ENCODE assay signal across 36 cellular contexts in genomic region chr7:117538053-117538452, GRCh38. TPM values are rescaled to one million over a fixed set of nuclear protein-coding genes. Genes with fewer than 3 reads are reported as not detected.
"Had no signal": no experiment of that assay in that cellular context is flagged by ENCODE, and none has a peak within 500 bp of the region (broad histone marks: within the 10 kb centered on the region; RNA-seq: fewer than 3 reads in every experiment).

No MANE protein-coding gene starts in this region.

- H3K36me3 Mint-ChIP-seq: activated CD4-positive, alpha-beta memory T cell treated with anti-CD3 and anti-CD28 coated beads for 36 hours; activated CD8-positive, alpha-beta memory T cell treated with anti-CD3 and anti-CD28 coated beads, Interleukin-2, amount 10 ng/mL, durations not matched to agents 7 days and 5 days; activated naive CD4-positive, alpha-beta T cell treated with anti-CD3 and anti-CD28 coated beads, Interleukin-2, amount 50 U/mL, for 24 hours; activated naive CD8-positive, alpha-beta T cell treated with anti-CD3 and anti-CD28 coated beads for 36 hours; brain had no signal

- DNase-seq: activated CD4-positive, alpha-beta memory T cell treated with anti-CD3 and anti-CD28 coated beads for 36 hours; activated CD4-positive, alpha-beta T cell treated with anti-CD3 and anti-CD28 coated beads for 36 hours; activated CD4-positive, alpha-beta T cell treated with anti-CD3 and anti-CD28 coated beads, Interleukin-2, amount 10 ng/mL, durations not matched to agents 24 days and 14 days; activated CD4-positive, CD25-positive, alpha-beta regulatory T cell; activated CD4-positive, CD25-positive, alpha-beta regulatory T cell treated with anti-CD3 and anti-CD28 coated beads, Interleukin-2, amount 50 U/mL, for 72 hours; activated CD8-positive, alpha-beta memory T cell treated with anti-CD3 and anti-CD28 coated beads, Interleukin-2, amount 10 ng/mL, durations not matched to agents 7 days and 5 days; activated CD8-positive, alpha-beta memory T cell treated with anti-CD3 and anti-CD28 coated beads, Interleukin-2, amount 50 U/mL, for 4 hours; activated CD8-positive, alpha-beta T cell treated with anti-CD3 and anti-CD28 coated beads, Interleukin-2, amount 10 ng/mL, durations not matched to agents 7 days and 5 days; activated effector memory CD4-positive, alpha-beta T cell treated with anti-CD3 and anti-CD28 coated beads, Interleukin-2, amount 50 U/mL, for 16 hours; activated naive CD4-positive, alpha-beta T cell treated with anti-CD3 and anti-CD28 coated beads for 36 hours; activated naive CD8-positive, alpha-beta T cell treated with anti-CD3 and anti-CD28 coated beads for 36 hours; activated naive CD8-positive, alpha-beta T cell treated with anti-CD3 and anti-CD28 coated beads, Interleukin-2, amount 50 U/mL, for 24 hours; activated T-cell treated with anti-CD3 and anti-CD28 coated beads, Interleukin-2, amount 50 U/mL, for 1 hour; activated T-cell treated with anti-CD3 and anti-CD28 coated beads, Interleukin-2, amount 50 U/mL, for 48 hours; adrenal gland; central memory CD4-positive, alpha-beta T cell; cerebellar nuclear complex; cortex of kidney; dermis blood vessel endothelial cell; effector CD4-positive, alpha-beta T cell; effector memory CD8-positive, alpha-beta T cell; erythroblast; foreskin keratinocyte; gastrocnemius medialis; glutamatergic neuron; T-helper 2 cell had no signal

- H3K4me3 Mint-ChIP-seq: activated CD4-positive, alpha-beta memory T cell treated with anti-CD3 and anti-CD28 coated beads for 36 hours; activated CD4-positive, alpha-beta T cell treated with anti-CD3 and anti-CD28 coated beads for 36 hours; activated CD4-positive, alpha-beta T cell treated with anti-CD3 and anti-CD28 coated beads, Interleukin-2, amount 10 ng/mL, durations not matched to agents 24 days and 14 days; activated CD8-positive, alpha-beta memory T cell treated with anti-CD3 and anti-CD28 coated beads, Interleukin-2, amount 10 ng/mL, durations not matched to agents 7 days and 5 days; activated CD8-positive, alpha-beta T cell treated with anti-CD3 and anti-CD28 coated beads, Interleukin-2, amount 10 ng/mL, durations not matched to agents 7 days and 5 days; activated naive CD4-positive, alpha-beta T cell treated with anti-CD3 and anti-CD28 coated beads for 36 hours; activated naive CD4-positive, alpha-beta T cell treated with anti-CD3 and anti-CD28 coated beads, Interleukin-2, amount 50 U/mL, for 24 hours; activated naive CD8-positive, alpha-beta T cell treated with anti-CD3 and anti-CD28 coated beads for 36 hours; activated naive CD8-positive, alpha-beta T cell treated with anti-CD3 and anti-CD28 coated beads, Interleukin-2, amount 50 U/mL, for 24 hours; activated T-helper 1 cell treated with anti-CD3 and anti-CD28 coated beads, Interleukin-12 subunit alpha, Interleukin-12 subunit beta, Interleukin-2, Interleukin-4 antibody, amounts not matched to agents 30 ng/mL and 10 ng/mL and 1 ng/mL, durations not matched to agents 14 hours and 24 hours and 36 hours; brain; effector memory CD8-positive, alpha-beta T cell had no signal

- H3K36me3 ChIP-seq: adrenal gland, ascending aorta, breast epithelium, cardiac muscle cell, esophagus muscularis mucosa, gastrocnemius medialis had no signal

- H3K27ac ChIP-seq: adrenal gland, ascending aorta, breast epithelium, cardiac muscle cell, esophagus muscularis mucosa, foreskin keratinocyte, gastrocnemius medialis had no signal

- H3K9me3 Mint-ChIP-seq: activated CD4-positive, alpha-beta memory T cell treated with anti-CD3 and anti-CD28 coated beads for 36 hours; activated CD4-positive, alpha-beta T cell treated with anti-CD3 and anti-CD28 coated beads, Interleukin-2, amount 10 ng/mL, durations not matched to agents 24 days and 14 days; activated naive CD4-positive, alpha-beta T cell treated with anti-CD3 and anti-CD28 coated beads for 36 hours; activated naive CD4-positive, alpha-beta T cell treated with anti-CD3 and anti-CD28 coated beads, Interleukin-2, amount 50 U/mL, for 24 hours; activated naive CD8-positive, alpha-beta T cell treated with anti-CD3 and anti-CD28 coated beads for 36 hours; activated naive CD8-positive, alpha-beta T cell treated with anti-CD3 and anti-CD28 coated beads, Interleukin-2, amount 50 U/mL, for 24 hours; activated T-helper 1 cell treated with anti-CD3 and anti-CD28 coated beads, Interleukin-12 subunit alpha, Interleukin-12 subunit beta, Interleukin-2, Interleukin-4 antibody, amounts not matched to agents 30 ng/mL and 10 ng/mL and 1 ng/mL, durations not matched to agents 14 hours and 24 hours and 36 hours; activated T-helper 2 cell treated with anti-CD3 and anti-CD28 coated beads, Interferon-gamma antibody, Interleukin-2, Interleukin-4, amounts not matched to agents 10 μg/mL and 5 μg/mL and 100 μg/mL, durations not matched to agents 14 hours and 24 hours and 36 hours; brain; effector memory CD8-positive, alpha-beta T cell had no signal

- H3K4me1 ChIP-seq: adrenal gland, ascending aorta, breast epithelium, esophagus muscularis mucosa, foreskin keratinocyte, gastrocnemius medialis had no signal

- H3K27ac Mint-ChIP-seq: activated CD4-positive, alpha-beta memory T cell treated with anti-CD3 and anti-CD28 coated beads for 36 hours; activated CD4-positive, alpha-beta T cell treated with anti-CD3 and anti-CD28 coated beads for 36 hours; activated CD4-positive, alpha-beta T cell treated with anti-CD3 and anti-CD28 coated beads, Interleukin-2, amount 10 ng/mL, durations not matched to agents 24 days and 14 days; activated CD8-positive, alpha-beta memory T cell treated with anti-CD3 and anti-CD28 coated beads, Interleukin-2, amount 10 ng/mL, durations not matched to agents 7 days and 5 days; activated CD8-positive, alpha-beta T cell treated with anti-CD3 and anti-CD28 coated beads, Interleukin-2, amount 10 ng/mL, durations not matched to agents 7 days and 5 days; activated naive CD4-positive, alpha-beta T cell treated with anti-CD3 and anti-CD28 coated beads for 36 hours; activated naive CD4-positive, alpha-beta T cell treated with anti-CD3 and anti-CD28 coated beads, Interleukin-2, amount 50 U/mL, for 24 hours; activated naive CD8-positive, alpha-beta T cell treated with anti-CD3 and anti-CD28 coated beads for 36 hours; activated naive CD8-positive, alpha-beta T cell treated with anti-CD3 and anti-CD28 coated beads, Interleukin-2, amount 50 U/mL, for 24 hours; activated T-helper 1 cell treated with anti-CD3 and anti-CD28 coated beads, Interleukin-12 subunit alpha, Interleukin-12 subunit beta, Interleukin-2, Interleukin-4 antibody, amounts not matched to agents 30 ng/mL and 10 ng/mL and 1 ng/mL, durations not matched to agents 14 hours and 24 hours and 36 hours; activated T-helper 2 cell treated with anti-CD3 and anti-CD28 coated beads, Interferon-gamma antibody, Interleukin-2, Interleukin-4, amounts not matched to agents 10 μg/mL and 5 μg/mL and 100 μg/mL, durations not matched to agents 14 hours and 24 hours and 36 hours; brain; effector memory CD8-positive, alpha-beta T cell had no signal

- H3K27me3 ChIP-seq: adrenal gland, ascending aorta, breast epithelium, cardiac muscle cell, esophagus muscularis mucosa, foreskin keratinocyte, gastrocnemius medialis had no signal

- H3K27me3 Mint-ChIP-seq: activated CD4-positive, alpha-beta memory T cell treated with anti-CD3 and anti-CD28 coated beads for 36 hours; activated CD4-positive, alpha-beta T cell treated with anti-CD3 and anti-CD28 coated beads for 36 hours; activated CD4-positive, alpha-beta T cell treated with anti-CD3 and anti-CD28 coated beads, Interleukin-2, amount 10 ng/mL, durations not matched to agents 24 days and 14 days; activated CD8-positive, alpha-beta memory T cell treated with anti-CD3 and anti-CD28 coated beads, Interleukin-2, amount 10 ng/mL, durations not matched to agents 7 days and 5 days; activated naive CD4-positive, alpha-beta T cell treated with anti-CD3 and anti-CD28 coated beads, Interleukin-2, amount 50 U/mL, for 24 hours; activated naive CD8-positive, alpha-beta T cell treated with anti-CD3 and anti-CD28 coated beads for 36 hours; activated naive CD8-positive, alpha-beta T cell treated with anti-CD3 and anti-CD28 coated beads, Interleukin-2, amount 50 U/mL, for 24 hours; brain; effector memory CD8-positive, alpha-beta T cell had no signal

- H3K9me3 ChIP-seq: adrenal gland, ascending aorta, breast epithelium, esophagus muscularis mucosa, gastrocnemius medialis had no signal

- H3K4me3 ChIP-seq: adrenal gland, ascending aorta, breast epithelium, cardiac muscle cell, esophagus muscularis mucosa, gastrocnemius medialis had no signal

- H3K4me1 Mint-ChIP-seq: activated CD4-positive, alpha-beta T cell treated with anti-CD3 and anti-CD28 coated beads for 36 hours; activated CD4-positive, alpha-beta T cell treated with anti-CD3 and anti-CD28 coated beads, Interleukin-2, amount 10 ng/mL, durations not matched to agents 24 days and 14 days; activated CD8-positive, alpha-beta memory T cell treated with anti-CD3 and anti-CD28 coated beads, Interleukin-2, amount 10 ng/mL, durations not matched to agents 7 days and 5 days; activated naive CD4-positive, alpha-beta T cell treated with anti-CD3 and anti-CD28 coated beads, Interleukin-2, amount 50 U/mL, for 24 hours; activated naive CD8-positive, alpha-beta T cell treated with anti-CD3 and anti-CD28 coated beads for 36 hours; activated naive CD8-positive, alpha-beta T cell treated with anti-CD3 and anti-CD28 coated beads, Interleukin-2, amount 50 U/mL, for 24 hours; brain had no signal

- ATAC-seq: activated CD4-positive, alpha-beta T cell treated with anti-CD3 and anti-CD28 coated beads for 36 hours; activated CD8-positive, alpha-beta memory T cell treated with anti-CD3 and anti-CD28 coated beads, Interleukin-2, amount 10 ng/mL, durations not matched to agents 7 days and 5 days; activated CD8-positive, alpha-beta T cell treated with anti-CD3 and anti-CD28 coated beads, Interleukin-2, amount 10 ng/mL, durations not matched to agents 7 days and 5 days; activated naive CD8-positive, alpha-beta T cell treated with anti-CD3 and anti-CD28 coated beads, Interleukin-2, amount 50 U/mL, for 24 hours; effector memory CD8-positive, alpha-beta T cell; foreskin keratinocyte; gastrocnemius medialis had no signal

RNA-seq across cellular contexts. Expression of gene CFTR, which starts 58.2 kb away (rescaled TPM):
- total RNA-seq: activated CD4-positive, alpha-beta memory T cell treated with anti-CD3 and anti-CD28 coated beads for 36 hours; activated CD4-positive, alpha-beta T cell treated with anti-CD3 and anti-CD28 coated beads for 36 hours; activated CD4-positive, alpha-beta T cell treated with anti-CD3 and anti-CD28 coated beads, Interleukin-2, amount 10 ng/mL, durations not matched to agents 24 days and 14 days; activated CD8-positive, alpha-beta memory T cell treated with anti-CD3 and anti-CD28 coated beads for 36 hours; activated CD8-positive, alpha-beta memory T cell treated with anti-CD3 and anti-CD28 coated beads, Interleukin-2, amount 10 ng/mL, durations not matched to agents 7 days and 5 days; activated CD8-positive, alpha-beta T cell treated with anti-CD3 and anti-CD28 coated beads, Interleukin-2, amount 10 ng/mL, durations not matched to agents 7 days and 5 days; activated naive CD4-positive, alpha-beta T cell treated with anti-CD3 and anti-CD28 coated beads for 36 hours; activated naive CD8-positive, alpha-beta T cell treated with anti-CD3 and anti-CD28 coated beads for 36 hours; activated T-helper 1 cell treated with anti-CD3 and anti-CD28 coated beads, Interleukin-12 subunit alpha, Interleukin-12 subunit beta, Interleukin-2, Interleukin-4 antibody, amounts not matched to agents 30 ng/mL and 10 ng/mL and 1 ng/mL, durations not matched to agents 14 hours and 24 hours and 36 hours; activated T-helper 2 cell treated with anti-CD3 and anti-CD28 coated beads, Interferon-gamma antibody, Interleukin-2, Interleukin-4, amounts not matched to agents 10 μg/mL and 5 μg/mL and 100 μg/mL, durations not matched to agents 14 hours and 24 hours and 36 hours; dermis blood vessel endothelial cell; esophagus muscularis mucosa; foreskin keratinocyte; T-helper 1 cell treated with Interleukin-12 subunit alpha and Interleukin-12 subunit beta and Interleukin-4 antibody, amounts not matched to agents 30 ng/mL and 1 ng/mL, for 36 hours had no signal
